In genomic region chr22:22796729-22797128, GRCh38 we compare ENCODE assay signal across 23 cellular contexts.
DNase-seq lines count a peak whose midpoint lies in the region; ATAC-seq, FAIRE-seq and TF ChIP-seq lines count a peak whose summit lies in the region.
"Had no signal": no experiment of that assay in that cellular context is flagged by ENCODE, and none has a peak within 500 bp of the region (broad histone marks: within the 10 kb centered on the region; RNA-seq: fewer than 3 reads in every experiment).

No MANE protein-coding gene starts in this region.

- H3K27ac Mint-ChIP-seq in effector memory CD8-positive, alpha-beta T cell = peak overlapping the region; percentile 42 to 74
- H3K27ac Mint-ChIP-seq: CD8-positive, alpha-beta T cell had no signal

- no peak overlapping the region for H3K4me3 ChIP-seq in aorta (ENCODE audit: low read length in 2 of 2)
- H3K4me3 ChIP-seq: BLaER1, GM12878, GM23248 had no signal

- H3K4me1 Mint-ChIP-seq in effector memory CD8-positive, alpha-beta T cell (ENCODE audit: low read depth in 2 of 2) = peaks cover 46 to 67% of the 10 kb centered on the region in 2 donors

- intact Hi-C loops in aorta (cut with DNase I) = no loop called here

- peaks cover 0 to 6% of the 10 kb centered on the region in 2 donors for H3K9me3 Mint-ChIP-seq in effector memory CD8-positive, alpha-beta T cell
- H3K9me3 Mint-ChIP-seq: CD8-positive, alpha-beta T cell had no signal

- no peak for ATAC-seq in effector memory CD8-positive, alpha-beta T cell (replicated peaks)
- ATAC-seq in HG03135 (IDR thresholded peaks at IDR 0.05; ENCODE audit: unreplicated experiment) (no peak), aorta (ENCODE audit: low FRiP score) (no peak), GM19324 (IDR thresholded peaks at IDR 0.05; ENCODE audit: low FRiP score, unreplicated experiment) (no peak)
- ATAC-seq: CD8-positive, alpha-beta T cell; GM12878 had no signal

- no peak for TF ChIP-seq CTCF in VCaP (conservative IDR thresholded peaks at IDR 0.05)

- FAIRE-seq in GM18507 (lab: Jason Lieb, UNC) = peak; percentile 77
- FAIRE-seq: D721Med, GM12878, H1 had no signal

- DNase-seq in GM18507 (ENCODE audit: extremely low spot score, insufficient read length, low read depth) = no peak
- no peak for DNase-seq in effector memory CD8-positive, alpha-beta T cell
- peak; percentile 73 for DNase-seq in kidney tubule cell (ENCODE audit: low spot score)
- no peak for DNase-seq in SHP77 treated with DMSO at 0.1 percent for 48 hours (lab: John Stamatoyannopoulos, UW)
- DNase-seq in aorta = no peak
- DNase-seq: 8988T; CD4-positive, CD25-positive, alpha-beta regulatory T cell; CD8-positive, alpha-beta T cell; DMS 273 treated with DMSO at 0.1 percent for 48 hours; DMS79; EL; GDM1; GM23248; H7; HCEC 1CT had no signal

- H3K9me3 ChIP-seq in aorta (ENCODE audit: control insufficient read depth, low read length) = no peaks in the 10 kb centered on the region

- no peak overlapping the region for H3K4me3 Mint-ChIP-seq in effector memory CD8-positive, alpha-beta T cell
- H3K4me3 Mint-ChIP-seq: CD4-positive, CD25-positive, alpha-beta regulatory T cell; CD8-positive, alpha-beta T cell had no signal

- no peaks in the 10 kb centered on the region for H3K36me3 ChIP-seq in aorta (ENCODE audit: control insufficient read depth in 1 of 2, insufficient read depth in 2 of 2, low read length in 1 of 2)
- H3K36me3 ChIP-seq: BLaER1 had no signal

- H3K27ac ChIP-seq in VCaP (peak overlapping the region; percentile 21; the same call in 1 of the 2 replicates), aorta (ENCODE audit: low read depth in 1 of 2, low read length in 2 of 2) (no peak overlapping the region)
- H3K27ac ChIP-seq: BLaER1, C4-2B, GM23248 had no signal

- no peaks in the 10 kb centered on the region for H3K27me3 ChIP-seq in aorta (ENCODE audit: control insufficient read depth in 1 of 2, insufficient read depth in 2 of 2, low read length in 1 of 2)
- H3K27me3 ChIP-seq: BLaER1 had no signal

- no peaks in the 10 kb centered on the region for H3K4me1 ChIP-seq in aorta (ENCODE audit: control insufficient read depth in 1 of 2, insufficient read depth in 2 of 2, low read length in 2 of 2)

- H3K36me3 Mint-ChIP-seq in effector memory CD8-positive, alpha-beta T cell (ENCODE audit: insufficient read depth) = no peaks in the 10 kb centered on the region
- H3K36me3 Mint-ChIP-seq: CD4-positive, CD25-positive, alpha-beta regulatory T cell; CD8-positive, alpha-beta T cell had no signal

- H3K27me3 Mint-ChIP-seq in effector memory CD8-positive, alpha-beta T cell = no peaks in the 10 kb centered on the region
- H3K27me3 Mint-ChIP-seq: CD4-positive, CD25-positive, alpha-beta regulatory T cell had no signal

- WGBS in aorta, 2 donors = 73 to 91% methylated on average over 2 of the region's 2 CpGs
